Comparison of ENCODE assay signal across 2 cellular contexts in the genomic region with DNA sequence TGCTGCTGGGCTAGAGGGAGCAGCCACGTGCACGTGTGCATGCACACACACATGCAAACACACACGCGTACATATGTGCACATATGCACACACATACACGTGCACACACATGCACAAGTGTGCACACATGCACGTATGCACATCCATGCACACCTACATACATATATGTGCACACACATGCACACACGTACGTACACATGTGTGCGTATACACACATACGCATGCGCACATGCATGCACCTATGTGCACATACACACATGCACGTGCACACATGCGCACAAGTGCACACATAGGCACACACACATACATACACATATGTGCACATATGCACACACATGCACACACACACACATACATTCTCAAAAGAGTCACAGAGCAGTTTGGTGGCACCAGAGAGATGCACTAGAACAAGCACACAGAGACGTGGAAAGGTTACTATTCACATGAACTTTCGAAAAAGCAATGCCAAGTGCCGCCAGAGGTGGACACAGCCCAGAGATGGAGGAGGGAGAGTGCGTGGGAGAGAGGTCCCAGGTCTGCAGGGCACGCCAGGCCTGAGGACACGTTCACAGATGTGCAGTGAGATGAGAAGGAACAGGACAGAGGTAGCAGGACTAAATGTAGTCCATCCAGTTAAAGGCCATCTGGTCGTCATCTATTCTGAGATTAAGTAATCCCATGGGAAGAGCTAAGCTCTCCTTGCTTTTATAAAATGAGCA.
TF ChIP-seq lines count a peak whose summit lies in the region.

No MANE protein-coding gene starts in this region.

TF ChIP-seq in IMR-90, 13 proteins besides CTCF, POLR2A, EP300 and RAD21:
- TF ChIP-seq CEBPB (IDR thresholded peaks at IDR 0.05; ENCODE audit: low read depth, low read length) (no peak), FOS (IDR thresholded peaks at IDR 0.05; ENCODE audit: low read depth, low read length) (no peak), MAZ (IDR thresholded peaks at IDR 0.05; ENCODE audit: borderline replicate concordance, low read depth, low read length) (no peak), RFX5 (IDR thresholded peaks at IDR 0.05; ENCODE audit: low read depth, low read length) (no peak), BHLHE40 (IDR thresholded peaks at IDR 0.05; ENCODE audit: low read depth, low read length) (no peak), MAFK (IDR thresholded peaks at IDR 0.05; ENCODE audit: low read depth, low read length) (no peak), SMC3 (IDR thresholded peaks at IDR 0.05; ENCODE audit: low read depth, low read length) (no peak), NFE2L2 (IDR thresholded peaks at IDR 0.05; ENCODE audit: low read depth, low read length) (no peak), RCOR1 (IDR thresholded peaks at IDR 0.05; ENCODE audit: insufficient replicate concordance, low read length) (no peak), CHD1 (IDR thresholded peaks at IDR 0.05; ENCODE audit: low read depth, low read length) (no peak), MXI1 (IDR thresholded peaks at IDR 0.05; ENCODE audit: borderline replicate concordance, low read depth, low read length) (no peak)
- TF ChIP-seq, protein P1, sequence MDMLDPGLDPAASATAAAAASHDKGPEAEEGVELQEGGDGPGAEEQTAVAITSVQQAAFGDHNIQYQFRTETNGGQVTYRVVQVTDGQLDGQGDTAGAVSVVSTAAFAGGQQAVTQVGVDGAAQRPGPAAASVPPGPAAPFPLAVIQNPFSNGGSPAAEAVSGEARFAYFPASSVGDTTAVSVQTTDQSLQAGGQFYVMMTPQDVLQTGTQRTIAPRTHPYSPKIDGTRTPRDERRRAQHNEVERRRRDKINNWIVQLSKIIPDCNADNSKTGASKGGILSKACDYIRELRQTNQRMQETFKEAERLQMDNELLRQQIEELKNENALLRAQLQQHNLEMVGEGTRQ (IDR thresholded peaks at IDR 0.05; ENCODE audit: low read depth, low read length) = no peak
- TF ChIP-seq, protein P2, sequence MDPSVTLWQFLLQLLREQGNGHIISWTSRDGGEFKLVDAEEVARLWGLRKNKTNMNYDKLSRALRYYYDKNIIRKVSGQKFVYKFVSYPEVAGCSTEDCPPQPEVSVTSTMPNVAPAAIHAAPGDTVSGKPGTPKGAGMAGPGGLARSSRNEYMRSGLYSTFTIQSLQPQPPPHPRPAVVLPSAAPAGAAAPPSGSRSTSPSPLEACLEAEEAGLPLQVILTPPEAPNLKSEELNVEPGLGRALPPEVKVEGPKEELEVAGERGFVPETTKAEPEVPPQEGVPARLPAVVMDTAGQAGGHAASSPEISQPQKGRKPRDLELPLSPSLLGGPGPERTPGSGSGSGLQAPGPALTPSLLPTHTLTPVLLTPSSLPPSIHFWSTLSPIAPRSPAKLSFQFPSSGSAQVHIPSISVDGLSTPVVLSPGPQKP (IDR thresholded peaks at IDR 0.05; ENCODE audit: borderline replicate concordance, low read depth, low read length) = no peak

TF ChIP-seq in liver, 16 proteins besides CTCF, POLR2A, EP300 and RAD21:
- TF ChIP-seq RXRA (IDR thresholded peaks at IDR 0.05) (peak in 1 of 2 donors; percentile 35), SP1 (IDR thresholded peaks at IDR 0.05) (peak; percentile 11), EGR1 (IDR thresholded peaks at IDR 0.05; ENCODE audit: low read depth in 2 of 2) (peak; percentile 46 to 66), YY1 (IDR thresholded peaks at IDR 0.05) (no peak), JUND (IDR thresholded peaks at IDR 0.05) (peak in 1 of 2 donors; percentile 25)
- TF ChIP-seq, protein P3, sequence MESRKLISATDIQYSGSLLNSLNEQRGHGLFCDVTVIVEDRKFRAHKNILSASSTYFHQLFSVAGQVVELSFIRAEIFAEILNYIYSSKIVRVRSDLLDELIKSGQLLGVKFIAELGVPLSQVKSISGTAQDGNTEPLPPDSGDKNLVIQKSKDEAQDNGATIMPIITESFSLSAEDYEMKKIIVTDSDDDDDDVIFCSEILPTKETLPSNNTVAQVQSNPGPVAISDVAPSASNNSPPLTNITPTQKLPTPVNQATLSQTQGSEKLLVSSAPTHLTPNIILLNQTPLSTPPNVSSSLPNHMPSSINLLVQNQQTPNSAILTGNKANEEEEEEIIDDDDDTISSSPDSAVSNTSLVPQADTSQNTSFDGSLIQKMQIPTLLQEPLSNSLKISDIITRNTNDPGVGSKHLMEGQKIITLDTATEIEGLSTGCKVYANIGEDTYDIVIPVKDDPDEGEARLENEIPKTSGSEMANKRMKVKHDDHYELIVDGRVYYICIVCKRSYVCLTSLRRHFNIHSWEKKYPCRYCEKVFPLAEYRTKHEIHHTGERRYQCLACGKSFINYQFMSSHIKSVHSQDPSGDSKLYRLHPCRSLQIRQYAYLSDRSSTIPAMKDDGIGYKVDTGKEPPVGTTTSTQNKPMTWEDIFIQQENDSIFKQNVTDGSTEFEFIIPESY (IDR thresholded peaks at IDR 0.05) = no peak
